ENCODE assay signal across 22 cellular contexts in the genomic region with DNA sequence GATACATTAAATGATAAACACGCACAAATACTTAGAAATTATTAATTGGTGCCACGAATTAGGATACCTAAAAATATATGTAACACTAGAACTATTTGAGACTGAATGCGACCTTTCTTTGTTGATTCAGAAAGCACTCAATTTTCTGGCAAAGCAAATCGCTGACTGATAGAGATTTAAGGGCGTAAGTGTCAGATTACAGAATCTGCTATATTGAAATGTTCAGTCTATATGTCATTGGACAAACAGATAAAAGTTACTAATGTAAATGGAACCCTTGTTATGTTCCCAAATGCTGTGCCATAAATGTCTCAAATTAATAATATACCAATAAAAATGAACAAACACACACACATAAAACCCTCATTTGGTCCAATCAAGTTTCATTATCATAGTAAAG.
DNase-seq lines count a peak whose midpoint lies in the region; ATAC-seq and TF ChIP-seq lines count a peak whose summit lies in the region.
"Had no signal": no experiment of that assay in that cellular context is flagged by ENCODE, and none has a peak within 500 bp of the region (broad histone marks: within the 10 kb centered on the region; RNA-seq: fewer than 3 reads in every experiment).

No MANE protein-coding gene starts in this region.

- H3K27ac ChIP-seq in dorsolateral prefrontal cortex (peak overlapping the region in 55 of 59 donors; percentile 27 to 98 (median 87)), temporal lobe (ENCODE audit: low read depth, low read length) (peak overlapping the region; percentile 89), osteoblast (ENCODE audit: low read depth, low read length) (no peak overlapping the region)
- H3K27ac ChIP-seq: A549, ascending aorta, upper lobe of right lung had no signal

- intact Hi-C loops in dorsolateral prefrontal cortex (cut with DNase I): loop anchor here in 1 of 2 donors (10.0 kb wide), 1 partner anchor 133 kb away; a partner anchor contains a TSS

- no peak overlapping the region for H2AFZ ChIP-seq in osteoblast (ENCODE audit: low read length)

- no peak for TF ChIP-seq CTCF in dorsolateral prefrontal cortex (IDR thresholded peaks at IDR 0.05 in 54 of 56, conservative IDR thresholded peaks at IDR 0.05 in 2 of 56; ENCODE audit: low read depth in 1 of 56, partially characterized antibody in 56 of 56)
- TF ChIP-seq CTCF in osteoblast (IDR thresholded peaks at IDR 0.05; ENCODE audit: extremely low read depth, low read depth, low read length): no peak

- peak; percentile 44 for DNase-seq in NCI-H510A treated with DMSO at 0.1 percent for 48 hours (lab: John Stamatoyannopoulos, UW)
- no peak for DNase-seq in NCI-H510A (lab: John Stamatoyannopoulos, UW)
- peak; percentile 79 for DNase-seq in NCI-H748 (lab: John Stamatoyannopoulos, UW; ENCODE audit: unreplicated experiment)
- DNase-seq in dorsolateral prefrontal cortex: no peak
- DNase-seq in stimulated activated CD4-positive, alpha-beta T cell treated with anti-CD3 and anti-CD28 coated beads, Interleukin-12 subunit alpha, Interleukin-12 subunit beta, amount 100 ng/mL, for 4 hours: no peak
- DNase-seq in osteoblast (ENCODE audit: insufficient read length, low spot score, missing footprints): no peak
- DNase-seq: activated naive CD4-positive, alpha-beta T cell treated with anti-CD3 and anti-CD28 coated beads, Interleukin-2, amount 50 U/mL, for 16 hours; activated T-cell treated with anti-CD3 and anti-CD28 coated beads, Interleukin-2, amount 50 U/mL, for 4 hours; C1 segment of cervical spinal cord; foreskin melanocyte; hypothalamus; mammary epithelial cell; NCI-H187 treated with DMSO at 0.1 percent for 48 hours; NCI-H526; stimulated activated CD4-positive, alpha-beta T cell treated with anti-CD3 and anti-CD28 coated beads, Interleukin-4, amount 100 ng/mL, for 1 hour; stimulated activated naive CD8-positive, alpha-beta T cell treated with anti-CD3 and anti-CD28 coated beads, Interleukin-15, amount 100 ng/mL, for 72 hours; upper lobe of right lung had no signal

- no peak for ATAC-seq in GM21619 (IDR thresholded peaks at IDR 0.05; ENCODE audit: unreplicated experiment)
- ATAC-seq: A549; activated T-cell treated with anti-CD3 and anti-CD28 coated beads, Interleukin-2, amount 50 U/mL, for 4 hours; GM12878; stimulated activated naive CD8-positive, alpha-beta T cell treated with anti-CD3 and anti-CD28 coated beads, Interleukin-15, amount 100 ng/mL, for 72 hours; upper lobe of right lung had no signal

- no peak overlapping the region for H3K4me2 ChIP-seq in osteoblast (ENCODE audit: insufficient read depth, low read length)
- H3K4me2 ChIP-seq: A549 had no signal

- H3K36me3 ChIP-seq in osteoblast (ENCODE audit: insufficient read depth, low read length): peaks cover 14% of the 10 kb centered on the region

- peaks cover 24% of the 10 kb centered on the region for H3K4me1 ChIP-seq in osteoblast (ENCODE audit: insufficient read depth, low read length)
- H3K4me1 ChIP-seq: upper lobe of right lung had no signal

- no peaks in the 10 kb centered on the region for H4K20me1 ChIP-seq in osteoblast (ENCODE audit: insufficient read depth, low read length)

- peak overlapping the region in 1 of 59 donors; percentile 54 for H3K4me3 ChIP-seq in dorsolateral prefrontal cortex
- no peak overlapping the region for H3K4me3 ChIP-seq in osteoblast (ENCODE audit: insufficient read depth, low read length)
- H3K4me3 ChIP-seq: A549, ascending aorta, GM12878, upper lobe of right lung had no signal

- H3K9me3 ChIP-seq in osteoblast (ENCODE audit: low read depth, low read length): no peaks in the 10 kb centered on the region
- H3K9me3 ChIP-seq: A549, ascending aorta, upper lobe of right lung had no signal

- no peaks in the 10 kb centered on the region for H3K27me3 ChIP-seq in dorsolateral prefrontal cortex
- no peaks in the 10 kb centered on the region for H3K27me3 ChIP-seq in osteoblast (ENCODE audit: insufficient read depth, low read length)
- H3K27me3 ChIP-seq: ascending aorta, upper lobe of right lung had no signal

- no peaks in the 10 kb centered on the region for H3K79me2 ChIP-seq in osteoblast (ENCODE audit: insufficient read depth, low read length)

Comparison
In these comparisons a context has a peak if more than half of its experiments do, and no peak if none do; other contexts are left out.
1. DNase-seq: peak in NCI-H510A treated with DMSO at 0.1 percent for 48 hours (single experiment) and NCI-H748 (single experiment); none in NCI-H510A (single experiment), dorsolateral prefrontal cortex (0 of 10), stimulated activated CD4-positive, alpha-beta T cell treated with anti-CD3 and anti-CD28 coated beads, Interleukin-12 subunit alpha, Interleukin-12 subunit beta, amount 100 ng/mL, for 4 hours (single experiment) and osteoblast (single experiment).